Comparison of ENCODE assay signal across 8 cellular contexts in genomic region chr12:775973-776771, GRCh38. TPM values are rescaled to one million over a fixed set of nuclear protein-coding genes. Genes with fewer than 3 reads are reported as not detected.
DNase-seq lines count a peak whose midpoint lies in the region; ATAC-seq, FAIRE-seq and TF ChIP-seq lines count a peak whose summit lies in the region.
"Not testable (repeated sequence)": the region's sequence is repeated elsewhere in the genome, so short reads cannot be mapped to it uniquely, and the experiment has no call there.

No MANE protein-coding gene starts in this region.

- dilution Hi-C loops in IMR-90 (cut with HindIII; ENCODE audit: low sequenced_read_pairs, unreplicated experiment), result not testable (repeated sequence)

- not testable (repeated sequence) for H3K4me3 ChIP-seq in IMR-90 (ENCODE audit: insufficient read depth, low read depth, low read length); dorsolateral prefrontal cortex; HepG2 (replicated peaks in 1 of 3; ENCODE audit: insufficient read depth in 1 of 3, low read depth in 2 of 3, low read length in 3 of 3)

- peaks cover 18 to 52% of the 10 kb centered on the region in 2 experiments for H3K79me1 ChIP-seq in IMR-90 (ENCODE audit: low read depth in 1 of 2, low read length in 2 of 2)

- H4K5ac ChIP-seq in IMR-90 (ENCODE audit: low read depth, low read length), result not testable (repeated sequence)

- 100% methylated on average over 6 of the region's 15 CpGs; no CpG with 5 or more reads in 1 of the 2 experiments for WGBS in IMR-90 (ENCODE audit: extremely low coverage in 2 of 2, insufficient read length in 1 of 2), 2 experiments
- 89% methylated on average over 14 of the region's 15 CpGs for WGBS in HepG2 (ENCODE audit: low lambda C conversion rate)

- H3K4ac ChIP-seq in IMR-90 (ENCODE audit: low read depth, low read length), result 0 out of 2 replicates have a peak overlapping the region, but pooled peaks have one; percentile 9

- not testable (repeated sequence) for H3K27me3 Mint-ChIP-seq in CD4-positive, alpha-beta T cell; activated CD4-positive, alpha-beta memory T cell treated with anti-CD3 and anti-CD28 coated beads for 36 hours; neural crest cell (ENCODE audit: low read depth); stimulated activated naive CD8-positive, alpha-beta T cell treated with anti-CD3 and anti-CD28 coated beads, Interleukin-15, Interleukin-2, amounts not matched to agents 100 ng/mL and 50 ng/mL, for 24 hours

- intact Hi-C loops in CD4-positive, alpha-beta T cell (cut with DNase I, micrococcal nuclease), result loop anchor here in 1 of 2 experiments (2.0 kb wide), 1 partner anchor 13 kb away; no protein-coding TSS in a partner anchor
- intact Hi-C loops in IMR-90 (cut with micrococcal nuclease), result loop anchor here (1.0 to 5.0 kb wide), 2 partner anchors 36 to 59 kb away; no protein-coding TSS in a partner anchor
- intact Hi-C loops in activated CD4-positive, alpha-beta memory T cell treated with anti-CD3 and anti-CD28 coated beads for 36 hours (cut with micrococcal nuclease); dorsolateral prefrontal cortex (cut with DNase I); HepG2 (cut with micrococcal nuclease; ENCODE audit: unreplicated experiment): not testable (repeated sequence)

- not testable (repeated sequence) for H3K4me2 ChIP-seq in IMR-90 (ENCODE audit: low read depth, low read length); HepG2 (ENCODE audit: low read depth, low read length)

- not testable (repeated sequence) for H3K4me1 ChIP-seq in IMR-90 (ENCODE audit: control insufficient read depth, insufficient read depth, low read length)
- peaks cover 80% of the 10 kb centered on the region for H3K4me1 ChIP-seq in HepG2 (ENCODE audit: insufficient read depth, low read length)

- not testable (repeated sequence) for H3K9me3 ChIP-seq in CD4-positive, alpha-beta T cell (ENCODE audit: control insufficient read depth, low read length); IMR-90 (ENCODE audit: control insufficient read depth, insufficient read depth, low read length); HepG2 (ENCODE audit: low read length)

- peak overlapping the region; percentile 48 for H2BK5ac ChIP-seq in IMR-90 (ENCODE audit: low read depth, low read length, poor library complexity, severe bottlenecking)

- not testable (repeated sequence) for H4K8ac ChIP-seq in IMR-90 (ENCODE audit: low read depth in 2 of 2, low read length in 2 of 2)

- H2AK5ac ChIP-seq in IMR-90 (ENCODE audit: low read depth, low read length), result peak overlapping the region; percentile 40; the same call in 1 of the 2 replicates

- in situ Hi-C loops in IMR-90 (cut with MboI; ENCODE audit: low sequenced_read_pairs); HepG2 (cut with HindIII; ENCODE audit: extremely low pct_ligation_motif_present, low pct_unique_long_range_greater_than_20kb): not testable (repeated sequence)

- peaks cover 22% of the 10 kb centered on the region for H3K9me1 ChIP-seq in IMR-90 (ENCODE audit: insufficient read depth, low read length)

- H4K20me1 ChIP-seq in IMR-90 (ENCODE audit: insufficient read depth, low read length), result peaks cover 50% of the 10 kb centered on the region
- H4K20me1 ChIP-seq in HepG2 (ENCODE audit: insufficient read depth, low read length), result peaks cover 86% of the 10 kb centered on the region

- TF ChIP-seq CTCF in CD4-positive, alpha-beta T cell (IDR thresholded peaks at IDR 0.05); IMR-90 (conservative IDR thresholded peaks at IDR 0.05; ENCODE audit: low read depth, low read length); dorsolateral prefrontal cortex (IDR thresholded peaks at IDR 0.05 in 54 of 56, conservative IDR thresholded peaks at IDR 0.05 in 2 of 56; ENCODE audit: low read depth in 1 of 56, partially characterized antibody in 56 of 56); HepG2 (CRISPR knock-in tag; IDR thresholded peaks at IDR 0.05); neural crest cell (conservative IDR thresholded peaks at IDR 0.05): not testable (repeated sequence)

- H3K4me3 Mint-ChIP-seq in CD4-positive, alpha-beta T cell, result peak overlapping the region; percentile 58
- not testable (repeated sequence) for H3K4me3 Mint-ChIP-seq in activated CD4-positive, alpha-beta memory T cell treated with anti-CD3 and anti-CD28 coated beads for 36 hours; neural crest cell; stimulated activated naive CD8-positive, alpha-beta T cell treated with anti-CD3 and anti-CD28 coated beads, Interleukin-15, Interleukin-2, amounts not matched to agents 100 ng/mL and 50 ng/mL, for 24 hours

- H3K56ac ChIP-seq in IMR-90 (ENCODE audit: extremely low read depth, insufficient read depth, low read length), result not testable (repeated sequence)

- H3K9ac ChIP-seq in IMR-90 (ENCODE audit: low read depth, low read length); HepG2 (ENCODE audit: insufficient read depth, low read depth, low read length): not testable (repeated sequence)

- H3K27ac ChIP-seq in CD4-positive, alpha-beta T cell (ENCODE audit: low read depth, low read length); IMR-90 (ENCODE audit: insufficient read depth, low read length); HepG2 (ENCODE audit: extremely low read length, insufficient read depth, low read length): not testable (repeated sequence)
- H3K27ac ChIP-seq in dorsolateral prefrontal cortex, result peak overlapping the region in 43 of 59 donors; percentile 4 to 84 (median 55)

- not testable (repeated sequence) for H2BK20ac ChIP-seq in IMR-90 (ENCODE audit: low read depth, low read length)

- not testable (repeated sequence) for TF ChIP-seq POLR2A in IMR-90 (IDR thresholded peaks at IDR 0.05; ENCODE audit: low read depth, low read length); HepG2 (IDR thresholded peaks at IDR 0.05; ENCODE audit: insufficient read depth in 1 of 2, low read depth in 2 of 2, low read length in 2 of 2)

- H3K36me3 ChIP-seq in IMR-90 (ENCODE audit: control insufficient read depth, insufficient read depth, low read length); HepG2 (replicated peaks in 1 of 2; ENCODE audit: control insufficient read depth in 1 of 2, insufficient read depth in 2 of 2, low read length in 2 of 2): not testable (repeated sequence)

- not testable (repeated sequence) for FAIRE-seq in HepG2 (lab: Jason Lieb, UNC)

- H3K23ac ChIP-seq in IMR-90 (ENCODE audit: low read depth, low read length), result peak overlapping the region; percentile 82; the same call in 1 of the 2 replicates

- not testable (repeated sequence) for H2AK9ac ChIP-seq in IMR-90 (replicated peaks; ENCODE audit: low read depth, low read length, poor library complexity)

- POLR2A ChIA-PET in CD4-positive, alpha-beta T cell (lab: Charles Lee), result interaction anchor here (1.0 to 3.8 kb wide), 11 partner anchors 12 to 134 kb away, joined by 3 to 28 read pairs (median 4); partner anchors contain the start of gene WNK1
- POLR2A ChIA-PET in IMR-90 (lab: Charles Lee; ENCODE audit: unreplicated experiment), result not testable (repeated sequence)
- POLR2A ChIA-PET in activated CD4-positive, alpha-beta memory T cell treated with anti-CD3 and anti-CD28 coated beads for 36 hours (lab: Charles Lee), result interaction anchor here (0.6 to 1.0 kb wide), 3 partner anchors 9 to 91 kb away, joined by 3 to 4 read pairs (median 3); no protein-coding TSS in a partner anchor
- POLR2A ChIA-PET in HepG2 (lab: Yijun Ruan, JAX), result interaction anchor here (0.7 kb wide), 1 partner anchor 225 kb away, joined by 3 read pairs; no protein-coding TSS in a partner anchor

- H3K27me3 ChIP-seq in CD4-positive, alpha-beta T cell (ENCODE audit: control insufficient read depth, insufficient read depth, low read length); IMR-90 (ENCODE audit: control insufficient read depth, insufficient read depth, low read length); dorsolateral prefrontal cortex; HepG2 (ENCODE audit: control insufficient read depth in 1 of 2, insufficient read depth in 2 of 2, low read length in 2 of 2): not testable (repeated sequence)

- CTCF ChIA-PET in CD4-positive, alpha-beta T cell (lab: Charles Lee), result interaction anchor here (0.8 to 4.0 kb wide), 5 partner anchors 22 to 200 kb away, joined by 3 to 20 read pairs (median 6); no protein-coding TSS in a partner anchor
- CTCF ChIA-PET in IMR-90 (lab: Yijun Ruan, JAX), result interaction anchor here (0.9 to 1.0 kb wide), 2 partner anchors 25 to 165 kb away, joined by 3 to 4 read pairs; no protein-coding TSS in a partner anchor
- CTCF ChIA-PET in activated CD4-positive, alpha-beta memory T cell treated with anti-CD3 and anti-CD28 coated beads for 36 hours (lab: Charles Lee), result interaction anchor here (1.0 to 3.3 kb wide), 6 partner anchors 16 to 200 kb away, joined by 3 to 26 read pairs (median 8); partner anchors contain the start of genes RAD52 and WNK1
- CTCF ChIA-PET in HepG2 (lab: Yijun Ruan, JAX; ENCODE audit: low intra/inter-chr PET ratio, low total read pairs), result not testable (repeated sequence)

- TF ChIP-seq RAD21 in IMR-90 (IDR thresholded peaks at IDR 0.05; ENCODE audit: low read length); HepG2 (CRISPR knock-in tag; IDR thresholded peaks at IDR 0.05): not testable (repeated sequence)

- not testable (repeated sequence) for TF ChIP-seq EP300 in HepG2 (IDR thresholded peaks at IDR 0.05; ENCODE audit: low read depth in 2 of 2, low read length in 2 of 2); HepG2 (CRISPR knock-in tag; IDR thresholded peaks at IDR 0.05; ENCODE audit: borderline replicate concordance)

- ATAC-seq in CD4-positive, alpha-beta T cell (ENCODE audit: poor library complexity); IMR-90 (ENCODE audit: low read depth); HepG2: not testable (repeated sequence)

- not testable (repeated sequence) for H2BK15ac ChIP-seq in IMR-90 (ENCODE audit: low read depth, low read length)

- H3K36me3 Mint-ChIP-seq in CD4-positive, alpha-beta T cell (ENCODE audit: low read depth); activated CD4-positive, alpha-beta memory T cell treated with anti-CD3 and anti-CD28 coated beads for 36 hours; neural crest cell (ENCODE audit: low read depth); stimulated activated naive CD8-positive, alpha-beta T cell treated with anti-CD3 and anti-CD28 coated beads, Interleukin-15, Interleukin-2, amounts not matched to agents 100 ng/mL and 50 ng/mL, for 24 hours (ENCODE audit: low read depth): not testable (repeated sequence)

- not testable (repeated sequence) for H3K18ac ChIP-seq in IMR-90 (ENCODE audit: low read depth, low read length)

- not testable (repeated sequence) for H3K9me3 Mint-ChIP-seq in CD4-positive, alpha-beta T cell; activated CD4-positive, alpha-beta memory T cell treated with anti-CD3 and anti-CD28 coated beads for 36 hours; neural crest cell; stimulated activated naive CD8-positive, alpha-beta T cell treated with anti-CD3 and anti-CD28 coated beads, Interleukin-15, Interleukin-2, amounts not matched to agents 100 ng/mL and 50 ng/mL, for 24 hours

- not testable (repeated sequence) for H2BK120ac ChIP-seq in IMR-90 (ENCODE audit: low read depth, low read length)

- peaks cover 96% of the 10 kb centered on the region for H3K79me2 ChIP-seq in HepG2 (ENCODE audit: insufficient read depth, low read length)

- not testable (repeated sequence) for H4K91ac ChIP-seq in IMR-90 (ENCODE audit: insufficient read depth, low read depth, low read length)

- H2AFZ ChIP-seq in IMR-90 (replicated peaks; ENCODE audit: low read length, poor library complexity); HepG2 (ENCODE audit: low read length): not testable (repeated sequence)

- peak overlapping the region; percentile 43 for H3K27ac Mint-ChIP-seq in CD4-positive, alpha-beta T cell
- H3K27ac Mint-ChIP-seq in activated CD4-positive, alpha-beta memory T cell treated with anti-CD3 and anti-CD28 coated beads for 36 hours, result peak overlapping the region; percentile 24
- H3K27ac Mint-ChIP-seq in neural crest cell (ENCODE audit: unreplicated experiment), result peak overlapping the region; percentile 35
- peak overlapping the region; percentile 29 for H3K27ac Mint-ChIP-seq in stimulated activated naive CD8-positive, alpha-beta T cell treated with anti-CD3 and anti-CD28 coated beads, Interleukin-15, Interleukin-2, amounts not matched to agents 100 ng/mL and 50 ng/mL, for 24 hours

- H3K14ac ChIP-seq in IMR-90 (replicated peaks; ENCODE audit: low read depth, low read length), result not testable (repeated sequence)

- DNase-seq in CD4-positive, alpha-beta T cell; IMR-90; activated CD4-positive, alpha-beta memory T cell treated with anti-CD3 and anti-CD28 coated beads for 36 hours; dorsolateral prefrontal cortex; HepG2 (ENCODE audit: low spot score); neural crest cell (ENCODE audit: low read depth, low spot score): not testable (repeated sequence)
- DNase-seq in activated effector memory CD4-positive, alpha-beta T cell treated with anti-CD3 and anti-CD28 coated beads, Interleukin-2, amount 50 U/mL, for 16 hours, result peak; percentile 59

- not testable (repeated sequence) for BruUV-seq in IMR-90 (replicated peaks; lab: Mats Ljungman, UMichigan); HepG2 (replicated peaks; lab: Mats Ljungman, UMichigan)

- H3K4me1 Mint-ChIP-seq in CD4-positive, alpha-beta T cell (ENCODE audit: low read depth), result peaks cover 92% of the 10 kb centered on the region
- peaks cover 83% of the 10 kb centered on the region for H3K4me1 Mint-ChIP-seq in activated CD4-positive, alpha-beta memory T cell treated with anti-CD3 and anti-CD28 coated beads for 36 hours (ENCODE audit: low read depth)
- peaks cover 45% of the 10 kb centered on the region for H3K4me1 Mint-ChIP-seq in neural crest cell
- H3K4me1 Mint-ChIP-seq in stimulated activated naive CD8-positive, alpha-beta T cell treated with anti-CD3 and anti-CD28 coated beads, Interleukin-15, Interleukin-2, amounts not matched to agents 100 ng/mL and 50 ng/mL, for 24 hours (ENCODE audit: low read depth), result peaks cover 85% of the 10 kb centered on the region

RNA-seq across cellular contexts. Expression of gene WNK1, which starts 23.8 kb away (rescaled TPM):
- total RNA-seq in CD4-positive, alpha-beta T cell, result 100 to 1,000 TPM; 193 to 198 TPM
- total RNA-seq in IMR-90 (2012; rRNA removed) (38.3 and 42.8 TPM in 2 replicates), dorsolateral prefrontal cortex (100 to 1,000 TPM; 266 to 597 (median 370) TPM), HepG2 (2016; rRNA removed; fragmentation: Illumina TruSeq; extraction: Trizol) (31.1 and 55.4 TPM in 2 replicates), neural crest cell (155 and 166 TPM in 2 replicates)
- polyA plus RNA-seq in IMR-90 (2012; rRNA removed) (28.3 and 36.9 TPM in 2 replicates), HepG2 (2011; rRNA removed) (54.8 and 63.6 TPM in 2 replicates)
- 12.2 and 22.4 TPM in 2 replicates for polyA plus RNA-seq in IMR-90 (2012; cell fraction: cytosol; rRNA removed)
- polyA plus RNA-seq in IMR-90 (2012; cell fraction: nucleus; rRNA removed; ENCODE audit: low replicate concordance), result 45.1 and 55.1 TPM in 2 replicates
- total RNA-seq in activated CD4-positive, alpha-beta memory T cell treated with anti-CD3 and anti-CD28 coated beads for 36 hours, result 100 to 1,000 TPM; 139 to 140 TPM
- 6.9 and 7.5 TPM in 2 replicates for total RNA-seq in HepG2 (2016; cell fraction: cytosol; rRNA removed; fragmentation: Illumina TruSeq; extraction: Trizol; ENCODE audit: low read depth)
- total RNA-seq in HepG2 (2016; cell fraction: insoluble cytoplasmic fraction; rRNA removed; fragmentation: Illumina TruSeq; extraction: Trizol), result 30.0 and 49.7 TPM in 2 replicates
- total RNA-seq in HepG2 (2016; cell fraction: membrane; rRNA removed; fragmentation: Illumina TruSeq; extraction: Trizol), result 13.9 and 14.6 TPM in 2 replicates
- total RNA-seq in HepG2 (2016; cell fraction: nucleus; rRNA removed; fragmentation: Illumina TruSeq; extraction: Trizol), result 64.2 and 67.8 TPM in 2 replicates
- 42.4 and 52.8 TPM in 2 replicates for polyA plus RNA-seq in HepG2 (2011; cell fraction: cytosol; rRNA removed)
- 73.1 and 75.6 TPM in 2 replicates for polyA plus RNA-seq in HepG2 (2011; cell fraction: nucleus; rRNA removed)
- polyA plus RNA-seq in HepG2 (2012), result 62.3 and 73.2 TPM in 2 replicates
- 0.92 and 0.94 TPM in 2 replicates for polyA plus RNA-seq in HepG2 (2016; cell fraction: cytosol; fragmentation: Illumina TruSeq; extraction: Trizol; ENCODE audit: low read depth)
- polyA plus RNA-seq in HepG2 (2016; cell fraction: insoluble cytoplasmic fraction; fragmentation: Illumina TruSeq; extraction: Trizol; ENCODE audit: low read depth), result 35.7 and 39.9 TPM in 2 replicates
- 2.2 and 4.7 TPM in 2 replicates for polyA plus RNA-seq in HepG2 (2016; cell fraction: membrane; fragmentation: Illumina TruSeq; extraction: Trizol; ENCODE audit: low read depth)
- polyA plus RNA-seq in HepG2 (2016; cell fraction: nucleus; fragmentation: Illumina TruSeq; extraction: Trizol; ENCODE audit: insufficient read depth, low read depth), result 39.9 and 51.6 TPM in 2 replicates
- polyA minus RNA-seq in HepG2 (2011; rRNA and poly(A)+ RNA removed; ENCODE audit: low replicate concordance), result 231 and 292 TPM in 2 replicates
- polyA minus RNA-seq in HepG2 (2011; cell fraction: cytosol; rRNA and poly(A)+ RNA removed), result 157 and 213 TPM in 2 replicates
- polyA minus RNA-seq in HepG2 (2011; cell fraction: nucleus; rRNA and poly(A)+ RNA removed), result 269 and 312 TPM in 2 replicates
